In genomic region chr6:12009904-12010634, GRCh38 we compare ENCODE assay signal across 8 cellular contexts. TPM values are rescaled to one million over a fixed set of nuclear protein-coding genes. Genes with fewer than 3 reads are reported as not detected.
A peak's percentile ranks its signal among the peaks of the same experiment; 100 is the strongest.
DNase-seq lines count a peak whose midpoint lies in the region; ATAC-seq and TF ChIP-seq lines count a peak whose summit lies in the region.

No MANE protein-coding gene starts in this region.

- no peak for TF ChIP-seq CTCF in AG09309 (IDR thresholded peaks at IDR 0.05; ENCODE audit: control insufficient read depth, insufficient read depth, low read depth, low read length, missing control alignments)

- peak overlapping the region; percentile 93 for H3K4me3 Mint-ChIP-seq in activated naive CD8-positive, alpha-beta T cell
- H3K4me3 Mint-ChIP-seq in stimulated activated effector memory CD8-positive, alpha-beta T cell treated with anti-CD3 and anti-CD28 coated beads, Interleukin-12 subunit alpha, Interleukin-12 subunit beta, amount 100 ng/mL, for 72 hours = peak overlapping the region; percentile 92

- peak overlapping the region; percentile 79 for H3K9ac ChIP-seq in iPS-18a (ENCODE audit: low read length)

- peaks cover 31% of the 10 kb centered on the region for H3K4me1 ChIP-seq in iPS-18a (ENCODE audit: control insufficient read depth, low read depth, low read length)

- H3K36me3 ChIP-seq in H7 (replicated peaks; ENCODE audit: control insufficient read depth, insufficient read depth, low read length) (no peaks in the 10 kb centered on the region), iPS-18a (ENCODE audit: control insufficient read depth, low read depth, low read length) (peaks cover 3% of the 10 kb centered on the region)

- no peaks in the 10 kb centered on the region for H3K27me3 Mint-ChIP-seq in activated naive CD8-positive, alpha-beta T cell

- H3K9me3 ChIP-seq in iPS-18a (ENCODE audit: control insufficient read depth, low read depth, low read length) = no peaks in the 10 kb centered on the region

- H3K4me3 ChIP-seq in AG09309 (ENCODE audit: control insufficient read depth, low read depth, low read length) (peak overlapping the region; percentile 78), H7 (ENCODE audit: insufficient read depth, low read depth, low read length) (peak overlapping the region; percentile 54), iPS-18a (ENCODE audit: low read length) (peak overlapping the region; percentile 87)

- H3K9me3 Mint-ChIP-seq in activated naive CD8-positive, alpha-beta T cell (ENCODE audit: low read depth) = peaks cover 5% of the 10 kb centered on the region
- H3K9me3 Mint-ChIP-seq in stimulated activated effector memory CD8-positive, alpha-beta T cell treated with anti-CD3 and anti-CD28 coated beads, Interleukin-12 subunit alpha, Interleukin-12 subunit beta, amount 100 ng/mL, for 72 hours = no peaks in the 10 kb centered on the region

- peak overlapping the region; percentile 97 for H3K27ac Mint-ChIP-seq in activated naive CD8-positive, alpha-beta T cell
- H3K27ac Mint-ChIP-seq in stimulated activated effector memory CD8-positive, alpha-beta T cell treated with anti-CD3 and anti-CD28 coated beads, Interleukin-12 subunit alpha, Interleukin-12 subunit beta, amount 100 ng/mL, for 72 hours = peak overlapping the region; percentile 99

- H3K27me3 ChIP-seq in H7 (ENCODE audit: control insufficient read depth, insufficient read depth, low read length) = no peaks in the 10 kb centered on the region
- H3K27me3 ChIP-seq in iPS-18a (ENCODE audit: control insufficient read depth, insufficient read depth, low read length) = no peaks in the 10 kb centered on the region

- peak overlapping the region; percentile 83 for H3K27ac ChIP-seq in iPS-18a (ENCODE audit: low read length)

- peaks cover 8% of the 10 kb centered on the region for H3K36me3 Mint-ChIP-seq in activated naive CD8-positive, alpha-beta T cell
- peaks cover 39% of the 10 kb centered on the region for H3K36me3 Mint-ChIP-seq in stimulated activated effector memory CD8-positive, alpha-beta T cell treated with anti-CD3 and anti-CD28 coated beads, Interleukin-12 subunit alpha, Interleukin-12 subunit beta, amount 100 ng/mL, for 72 hours

- no peak for ATAC-seq in stimulated activated effector memory CD8-positive, alpha-beta T cell treated with anti-CD3 and anti-CD28 coated beads, Interleukin-12 subunit alpha, Interleukin-12 subunit beta, amount 100 ng/mL, for 72 hours

- H3K4me1 Mint-ChIP-seq in activated naive CD8-positive, alpha-beta T cell (ENCODE audit: low read depth) = peaks cover 45% of the 10 kb centered on the region
- peaks cover 35% of the 10 kb centered on the region for H3K4me1 Mint-ChIP-seq in stimulated activated effector memory CD8-positive, alpha-beta T cell treated with anti-CD3 and anti-CD28 coated beads, Interleukin-12 subunit alpha, Interleukin-12 subunit beta, amount 100 ng/mL, for 72 hours

- DNase-seq in AG09309 (ENCODE audit: low read depth) (no peak), H7 (peak; percentile 20), mesenteric fat pad (ENCODE audit: low spot score) (no peak), AML-193 (lab: John Stamatoyannopoulos, UW) (no peak)
- DNase-seq in stimulated activated effector memory CD8-positive, alpha-beta T cell treated with anti-CD3 and anti-CD28 coated beads, Interleukin-12 subunit alpha, Interleukin-12 subunit beta, amount 100 ng/mL, for 72 hours (ENCODE audit: low spot score in 2 of 2) = no peak
- DNase-seq in activated CD4-positive, alpha-beta T cell treated with anti-CD3 and anti-CD28 coated beads, Interleukin-2, amount 50 U/mL, for 1 hour = no peak

RNA-seq across cellular contexts. Expression of gene HIVEP1, which starts 2.0 kb away (rescaled TPM):
- total RNA-seq in H7 (2014; rRNA removed; shearing (Covaris generic)) = 13.3 and 16.0 TPM in 2 replicates
- 27.3 TPM for total RNA-seq in mesenteric fat pad
